Comparison of ENCODE assay signal across 16 cellular contexts in genomic region chr18:75407468-75408437, GRCh38. TPM values are rescaled to one million over a fixed set of nuclear protein-coding genes. Genes with fewer than 3 reads are reported as not detected.
DNase-seq lines count a peak whose midpoint lies in the region; ATAC-seq and TF ChIP-seq lines count a peak whose summit lies in the region.
"Had no signal": no experiment of that assay in that cellular context is flagged by ENCODE, and none has a peak within 500 bp of the region (broad histone marks: within the 10 kb centered on the region; RNA-seq: fewer than 3 reads in every experiment).

No MANE protein-coding gene starts in this region.

- CTCF ChIA-PET in MCF 10A (lab: Yijun Ruan, JAX) = no interaction called here

- no TSS peak for BruUV-seq in MCF 10A (replicated peaks; lab: Mats Ljungman, UMichigan)

- no peaks in the 10 kb centered on the region for H3K36me3 ChIP-seq in iPS-20b (ENCODE audit: insufficient read depth, low read depth, low read length)
- H3K36me3 ChIP-seq: MG63 had no signal

- intact Hi-C loops in MCF 10A (cut with micrococcal nuclease) (loop anchor here (2.0 kb wide), 1 partner anchor 199 kb away; the partner anchor contains the start of gene PTGR3), Right ventricle myocardium inferior (cut with DNase I) (no loop called here)

- POLR2A ChIA-PET in MCF 10A (lab: Yijun Ruan, JAX) = interaction anchor here (0.7 kb wide), 2 partner anchors 63 to 79 kb away, joined by 3 read pairs; no protein-coding TSS in a partner anchor

- no peaks in the 10 kb centered on the region for H3K9me3 ChIP-seq in iPS-20b (ENCODE audit: insufficient read depth, low read depth, low read length)
- H3K9me3 ChIP-seq: MG63, SK-N-SH had no signal

- H3K27me3 Mint-ChIP-seq in MCF 10A (ENCODE audit: insufficient read depth, unreplicated experiment) = no peaks in the 10 kb centered on the region
- H3K27me3 Mint-ChIP-seq: activated CD4-positive, alpha-beta memory T cell treated with anti-CD3 and anti-CD28 coated beads for 36 hours had no signal

- TF ChIP-seq CTCF in MCF 10A (IDR thresholded peaks at IDR 0.05; ENCODE audit: unreplicated experiment) = no peak

- peaks cover 24% of the 10 kb centered on the region for H3K27me3 ChIP-seq in iPS-20b (ENCODE audit: insufficient read depth, low read length)
- H3K27me3 ChIP-seq: MG63 had no signal

- peaks cover 20% of the 10 kb centered on the region for H3K4me1 Mint-ChIP-seq in MCF 10A (ENCODE audit: insufficient read depth, unreplicated experiment)

- peaks cover 5% of the 10 kb centered on the region for H3K9me3 Mint-ChIP-seq in MCF 10A (ENCODE audit: unreplicated experiment)
- H3K9me3 Mint-ChIP-seq: activated CD4-positive, alpha-beta memory T cell treated with anti-CD3 and anti-CD28 coated beads for 36 hours; activated naive CD4-positive, alpha-beta T cell treated with anti-CD3 and anti-CD28 coated beads for 36 hours; naive thymus-derived CD8-positive, alpha-beta T cell had no signal

- no peak for ATAC-seq in Right ventricle myocardium inferior
- ATAC-seq: naive thymus-derived CD8-positive, alpha-beta T cell had no signal

- no peak overlapping the region for H3K9ac ChIP-seq in iPS-20b (ENCODE audit: low read depth, low read length)
- H3K9ac ChIP-seq: SK-N-SH had no signal

- H3K27ac Mint-ChIP-seq in MCF 10A (ENCODE audit: low read depth, unreplicated experiment) = peak overlapping the region; percentile 64
- H3K27ac Mint-ChIP-seq: activated CD4-positive, alpha-beta memory T cell treated with anti-CD3 and anti-CD28 coated beads for 36 hours; activated naive CD4-positive, alpha-beta T cell treated with anti-CD3 and anti-CD28 coated beads for 36 hours; naive thymus-derived CD8-positive, alpha-beta T cell had no signal

- peak overlapping the region; percentile 36 for H3K4me3 ChIP-seq in iPS-20b (ENCODE audit: low read length)
- H3K4me3 ChIP-seq: MG63 had no signal

- peaks cover 11% of the 10 kb centered on the region; the same call in 1 of the 2 replicates for H3K4me1 ChIP-seq in iPS-20b (ENCODE audit: insufficient read depth, low read length)

- DNase-seq in LHCN-M2 (ENCODE audit: low read depth) = peak; percentile 65
- no peak for DNase-seq in MCF 10A (ENCODE audit: unreplicated experiment)
- peak; percentile 41 for DNase-seq in stromal cell of bone marrow (ENCODE audit: low read depth)
- DNase-seq in Right ventricle myocardium inferior (ENCODE audit: missing footprints) = no peak
- DNase-seq in NCI-H1436 treated with DMSO at 0.1 percent for 48 hours (lab: John Stamatoyannopoulos, UW) = no peak
- no peak for DNase-seq in activated CD4-positive, alpha-beta T cell treated with anti-CD3 and anti-CD28 coated beads, Interleukin-2, amount 50 U/mL, for 48 hours
- DNase-seq: COR-L47; MG63; naive thymus-derived CD8-positive, alpha-beta T cell; NCI-H524; SK-N-SH; stimulated activated CD8-positive, alpha-beta memory T cell treated with anti-CD3 and anti-CD28 coated beads, Interleukin-4, amount 100 ng/mL, for 48 hours had no signal

- H3K36me3 Mint-ChIP-seq in MCF 10A (ENCODE audit: insufficient read depth, unreplicated experiment) = no peaks in the 10 kb centered on the region
- H3K36me3 Mint-ChIP-seq: activated CD4-positive, alpha-beta memory T cell treated with anti-CD3 and anti-CD28 coated beads for 36 hours; naive thymus-derived CD8-positive, alpha-beta T cell had no signal

- no peak overlapping the region for H3K4me3 Mint-ChIP-seq in MCF 10A (ENCODE audit: unreplicated experiment)
- H3K4me3 Mint-ChIP-seq: activated CD4-positive, alpha-beta memory T cell treated with anti-CD3 and anti-CD28 coated beads for 36 hours; activated naive CD4-positive, alpha-beta T cell treated with anti-CD3 and anti-CD28 coated beads for 36 hours; naive thymus-derived CD8-positive, alpha-beta T cell had no signal

- H3K27ac ChIP-seq in iPS-20b (ENCODE audit: low read length) = no peak overlapping the region

RNA-seq across cellular contexts. Expression of gene SMIM21, which starts 19.8 kb away (rescaled TPM):
- total RNA-seq in LHCN-M2 (2014; rRNA removed) (not detected in 2 replicates), MCF 10A (2022) (not detected in 2 replicates), Right ventricle myocardium inferior (not detected)
- not detected for polyA plus RNA-seq in LHCN-M2 (2012)
- total RNA-seq: activated CD4-positive, alpha-beta memory T cell treated with anti-CD3 and anti-CD28 coated beads for 36 hours; activated naive CD4-positive, alpha-beta T cell treated with anti-CD3 and anti-CD28 coated beads for 36 hours; dermis microvascular lymphatic vessel endothelial cell; naive thymus-derived CD8-positive, alpha-beta T cell had no signal
- polyA plus RNA-seq: naive thymus-derived CD8-positive, alpha-beta T cell; SK-N-SH had no signal

Comparison
In these comparisons a context has a peak if more than half of its experiments do, and no peak if none do; other contexts are left out.
1. DNase-seq: peak in LHCN-M2 (single experiment) and stromal cell of bone marrow (single experiment); none in MCF 10A (single experiment), Right ventricle myocardium inferior (single experiment), NCI-H1436 treated with DMSO at 0.1 percent for 48 hours (single experiment) and activated CD4-positive, alpha-beta T cell treated with anti-CD3 and anti-CD28 coated beads, Interleukin-2, amount 50 U/mL, for 48 hours (0 of 2).